In the genomic region with DNA sequence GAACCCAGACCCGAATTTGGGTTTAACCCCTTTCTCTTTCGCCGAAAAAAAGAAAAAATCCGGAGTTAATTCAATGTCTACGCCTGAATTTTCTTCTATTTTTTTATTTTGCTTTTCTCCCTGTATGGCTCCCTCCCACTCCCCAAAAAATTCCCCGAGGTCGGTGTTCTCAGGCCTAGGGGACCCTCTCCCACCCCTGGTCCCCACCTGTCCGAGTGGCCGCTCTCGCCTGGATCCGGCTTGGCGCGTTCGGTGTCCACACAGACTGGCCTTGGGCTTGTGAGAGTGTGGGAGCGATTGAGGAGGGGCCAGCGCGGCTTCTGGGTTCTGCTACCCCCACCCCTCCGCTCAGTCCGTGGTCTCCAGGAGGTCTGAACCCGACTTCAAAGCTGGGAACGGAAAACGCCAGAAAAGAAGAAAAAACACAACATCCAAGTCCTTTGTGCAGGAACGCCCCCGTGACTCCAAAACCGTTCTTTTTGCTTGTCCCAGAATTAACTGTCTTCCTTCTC, we compare ENCODE assay signal across 2 cellular contexts.
TF ChIP-seq lines count a peak whose summit lies in the region.

No MANE protein-coding gene starts in this region.

TF ChIP-seq in HepG2, 621 proteins besides CTCF, POLR2A, EP300 and RAD21:
- TF ChIP-seq EZH2 (conservative IDR thresholded peaks at IDR 0.05; ENCODE audit: low read depth, low read length) (0 out of 2 replicates have a peak, but pooled peaks have one; percentile 53), SIN3B (IDR thresholded peaks at IDR 0.05; ENCODE audit: low read length) (no peak), BATF2 (CRISPR knock-in tag; IDR thresholded peaks at IDR 0.05) (no peak)
- TF ChIP-seq, protein P1, sequence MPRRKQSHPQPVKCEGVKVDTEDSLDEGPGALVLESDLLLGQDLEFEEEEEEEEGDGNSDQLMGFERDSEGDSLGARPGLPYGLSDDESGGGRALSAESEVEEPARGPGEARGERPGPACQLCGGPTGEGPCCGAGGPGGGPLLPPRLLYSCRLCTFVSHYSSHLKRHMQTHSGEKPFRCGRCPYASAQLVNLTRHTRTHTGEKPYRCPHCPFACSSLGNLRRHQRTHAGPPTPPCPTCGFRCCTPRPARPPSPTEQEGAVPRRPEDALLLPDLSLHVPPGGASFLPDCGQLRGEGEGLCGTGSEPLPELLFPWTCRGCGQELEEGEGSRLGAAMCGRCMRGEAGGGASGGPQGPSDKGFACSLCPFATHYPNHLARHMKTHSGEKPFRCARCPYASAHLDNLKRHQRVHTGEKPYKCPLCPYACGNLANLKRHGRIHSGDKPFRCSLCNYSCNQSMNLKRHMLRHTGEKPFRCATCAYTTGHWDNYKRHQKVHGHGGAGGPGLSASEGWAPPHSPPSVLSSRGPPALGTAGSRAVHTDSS (CRISPR knock-in tag; conservative IDR thresholded peaks at IDR 0.05), result no peak

TF ChIP-seq in HEK293T, 16 proteins besides CTCF, POLR2A, EP300 and RAD21:
- TF ChIP-seq, protein P2, sequence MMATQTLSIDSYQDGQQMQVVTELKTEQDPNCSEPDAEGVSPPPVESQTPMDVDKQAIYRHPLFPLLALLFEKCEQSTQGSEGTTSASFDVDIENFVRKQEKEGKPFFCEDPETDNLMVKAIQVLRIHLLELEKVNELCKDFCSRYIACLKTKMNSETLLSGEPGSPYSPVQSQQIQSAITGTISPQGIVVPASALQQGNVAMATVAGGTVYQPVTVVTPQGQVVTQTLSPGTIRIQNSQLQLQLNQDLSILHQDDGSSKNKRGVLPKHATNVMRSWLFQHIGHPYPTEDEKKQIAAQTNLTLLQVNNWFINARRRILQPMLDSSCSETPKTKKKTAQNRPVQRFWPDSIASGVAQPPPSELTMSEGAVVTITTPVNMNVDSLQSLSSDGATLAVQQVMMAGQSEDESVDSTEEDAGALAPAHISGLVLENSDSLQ (IDR thresholded peaks at IDR 0.05), result no peak
- TF ChIP-seq NFRKB (IDR thresholded peaks at IDR 0.05), result no peak
- TF ChIP-seq BHLHE40 (IDR thresholded peaks at IDR 0.05; ENCODE audit: borderline replicate concordance), result no peak
- no peak for TF ChIP-seq L3MBTL2 (conservative IDR thresholded peaks at IDR 0.05)
- TF ChIP-seq SUZ12 (IDR thresholded peaks at IDR 0.05), result no peak
- TF ChIP-seq LEF1 (IDR thresholded peaks at IDR 0.05; ENCODE audit: borderline replicate concordance), result no peak
- TF ChIP-seq FOXK2 (IDR thresholded peaks at IDR 0.05), result no peak
- TF ChIP-seq FOXA1 (IDR thresholded peaks at IDR 0.05), result no peak
- TF ChIP-seq SP1 (IDR thresholded peaks at IDR 0.05), result no peak
- no peak for TF ChIP-seq FOXM1 (IDR thresholded peaks at IDR 0.05; ENCODE audit: borderline replicate concordance)
- TF ChIP-seq ZNF384 (IDR thresholded peaks at IDR 0.05), result no peak
- TF ChIP-seq CTBP1 (IDR thresholded peaks at IDR 0.05; ENCODE audit: borderline replicate concordance), result no peak
- no peak for TF ChIP-seq ELF4 (IDR thresholded peaks at IDR 0.05)
- no peak for TF ChIP-seq ARNT (IDR thresholded peaks at IDR 0.05)
- no peak for TF ChIP-seq HDGF (IDR thresholded peaks at IDR 0.05; ENCODE audit: borderline replicate concordance)
- no peak for TF ChIP-seq TARDBP (IDR thresholded peaks at IDR 0.05)
